9 cellular contexts compared by ENCODE assay signal in the genomic region with DNA sequence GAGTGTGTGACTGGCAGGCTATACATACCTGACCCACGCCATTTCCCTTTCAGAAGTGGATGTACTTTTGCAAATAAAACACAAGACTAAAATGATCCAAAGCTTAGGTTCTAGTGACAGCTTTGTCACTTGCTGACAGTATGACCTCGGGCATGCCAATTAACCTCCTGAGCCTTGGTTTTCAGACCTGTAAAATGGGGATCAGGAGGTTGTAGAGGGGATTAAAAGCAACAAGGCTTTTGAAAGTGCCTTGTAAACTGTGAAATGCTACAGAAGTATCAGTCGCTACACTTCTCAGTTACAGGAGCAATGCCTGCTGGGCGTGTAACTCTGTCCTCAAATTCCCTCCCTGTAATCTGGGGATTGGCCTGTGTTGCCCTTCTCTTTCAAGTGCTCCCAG. TPM values are rescaled to one million over a fixed set of nuclear protein-coding genes. Genes with fewer than 3 reads are reported as not detected.
DNase-seq lines count a peak whose midpoint lies in the region; ATAC-seq, FAIRE-seq and TF ChIP-seq lines count a peak whose summit lies in the region.
"Had no signal": no experiment of that assay in that cellular context is flagged by ENCODE, and none has a peak within 500 bp of the region (broad histone marks: within the 10 kb centered on the region; RNA-seq: fewer than 3 reads in every experiment).

No MANE protein-coding gene starts in this region.

- H3K4me3 ChIP-seq in CD8-positive, alpha-beta T cell (ENCODE audit: low read depth, low read length): no peak overlapping the region
- H3K4me3 ChIP-seq in MG63 (peak overlapping the region; percentile 78), pancreas (peak overlapping the region; percentile 49 to 79 (median 71))

- TF ChIP-seq CTCF in CD8-positive, alpha-beta T cell (IDR thresholded peaks at IDR 0.05): no peak
- TF ChIP-seq CTCF in pancreas (IDR thresholded peaks at IDR 0.05): no peak

- intact Hi-C loops in CD8-positive, alpha-beta T cell (cut with DNase I, micrococcal nuclease): loop anchor here (5.0 kb wide), 2 partner anchors 49 to 94 kb away; no protein-coding TSS in a partner anchor
- intact Hi-C loops in pancreas (cut with DNase I): loop anchor here in 2 of 3 donors (10.0 kb wide), 2 partner anchors 107 to 353 kb away; no protein-coding TSS in a partner anchor

- H3K36me3 ChIP-seq in CD8-positive, alpha-beta T cell (ENCODE audit: insufficient read depth, low read length): no peaks in the 10 kb centered on the region
- H3K36me3 ChIP-seq in MG63 (peaks cover 16% of the 10 kb centered on the region), pancreas (no peaks in the 10 kb centered on the region)

- H3K9me3 Mint-ChIP-seq in CD8-positive, alpha-beta T cell: peaks cover 5% of the 10 kb centered on the region

- peaks cover 49% of the 10 kb centered on the region for H3K27me3 Mint-ChIP-seq in CD8-positive, alpha-beta T cell (ENCODE audit: low read depth)

- CTCF ChIA-PET in CD8-positive, alpha-beta T cell (lab: Charles Lee): interaction anchor here (1.0 kb wide), 1 partner anchor 51 kb away, joined by 3 read pairs; no protein-coding TSS in a partner anchor

- H3K4me3 Mint-ChIP-seq in CD8-positive, alpha-beta T cell: peak overlapping the region; percentile 32
- H3K4me3 Mint-ChIP-seq: memory B cell had no signal

- FAIRE-seq in pancreas (lab: Jason Lieb, UNC): no peak

- 16 to 20% methylated on average over 4 of the region's 4 CpGs for WGBS in pancreas, 2 donors

- no peak for DNase-seq in CD8-positive, alpha-beta T cell
- DNase-seq in MG63 (no peak), erythroblast (lab: John Stamatoyannopoulos, UW) (peak; percentile 50 to 63), pancreas (no peak), C1 segment of cervical spinal cord (lab: John Stamatoyannopoulos, UW) (no peak)

- H3K27me3 ChIP-seq in CD8-positive, alpha-beta T cell (ENCODE audit: insufficient read depth, low read length): peaks cover 4% of the 10 kb centered on the region
- H3K27me3 ChIP-seq in MG63 (no peaks in the 10 kb centered on the region), pancreas (no peaks in the 10 kb centered on the region)

- peaks cover 11% of the 10 kb centered on the region for H3K4me1 Mint-ChIP-seq in CD8-positive, alpha-beta T cell (ENCODE audit: low read depth)
- H3K4me1 Mint-ChIP-seq: memory B cell had no signal

- H3K27ac ChIP-seq in CD8-positive, alpha-beta T cell (ENCODE audit: low read depth, low read length): no peak overlapping the region
- H3K27ac ChIP-seq in pancreas: peak overlapping the region; percentile 51 to 88 (median 66)

- no peak overlapping the region for H3K27ac Mint-ChIP-seq in CD8-positive, alpha-beta T cell
- H3K27ac Mint-ChIP-seq: memory B cell had no signal

- POLR2A ChIA-PET in CD8-positive, alpha-beta T cell (lab: Charles Lee): interaction anchor here (0.7 kb wide), 1 partner anchor 10 kb away, joined by 3 read pairs; no protein-coding TSS in a partner anchor

- peaks cover 4% of the 10 kb centered on the region for H3K9me3 ChIP-seq in CD8-positive, alpha-beta T cell (ENCODE audit: low read length)
- H3K9me3 ChIP-seq in MG63 (no peaks in the 10 kb centered on the region), pancreas (no peaks in the 10 kb centered on the region)

- ATAC-seq in CD8-positive, alpha-beta T cell: no peak
- ATAC-seq in pancreas: no peak
- no peak for ATAC-seq in GM18498 (IDR thresholded peaks at IDR 0.05; ENCODE audit: unreplicated experiment)
- no peak for ATAC-seq in HG03097 (IDR thresholded peaks at IDR 0.05; ENCODE audit: low FRiP score, unreplicated experiment)
- no peak for ATAC-seq in GM21526 (IDR thresholded peaks at IDR 0.05; ENCODE audit: low FRiP score, unreplicated experiment)

- peaks cover 8% of the 10 kb centered on the region for H3K4me1 ChIP-seq in CD8-positive, alpha-beta T cell (ENCODE audit: insufficient read depth, low read length)
- peaks cover 5 to 28% (median 22%) of the 10 kb centered on the region in 3 donors for H3K4me1 ChIP-seq in pancreas

- H3K36me3 Mint-ChIP-seq in CD8-positive, alpha-beta T cell: peaks cover 2% of the 10 kb centered on the region

- TF ChIP-seq POLR2A in erythroblast (IDR thresholded peaks at IDR 0.05; ENCODE audit: low read length): no peak

RNA-seq across cellular contexts. Expression of a gene that starts 8.7 kb away (rescaled TPM):
- 1 to 10 TPM; 2.6 to 2.9 TPM for total RNA-seq in CD8-positive, alpha-beta T cell
- total RNA-seq in MG63 (2014; rRNA removed; shearing (Covaris generic); ENCODE audit: low replicate concordance): 27.5 and 33.1 TPM in 2 replicates
- total RNA-seq in pancreas: 100 to 1,000 TPM in 5 of 6 donors, 10 to 100 TPM in 1; 96.5 to 199 (median 155) TPM
- 10 to 100 TPM; 69.9 to 94.9 TPM for polyA plus RNA-seq in pancreas

Comparison
In these comparisons a context has a peak if more than half of its experiments do, and no peak if none do; other contexts are left out.
1. DNase-seq: peak in erythroblast (2 of 2); none in CD8-positive, alpha-beta T cell (0 of 7), MG63 (single experiment), pancreas (0 of 6) and C1 segment of cervical spinal cord (0 of 14).